14 cellular contexts compared by ENCODE assay signal in the genomic region with DNA sequence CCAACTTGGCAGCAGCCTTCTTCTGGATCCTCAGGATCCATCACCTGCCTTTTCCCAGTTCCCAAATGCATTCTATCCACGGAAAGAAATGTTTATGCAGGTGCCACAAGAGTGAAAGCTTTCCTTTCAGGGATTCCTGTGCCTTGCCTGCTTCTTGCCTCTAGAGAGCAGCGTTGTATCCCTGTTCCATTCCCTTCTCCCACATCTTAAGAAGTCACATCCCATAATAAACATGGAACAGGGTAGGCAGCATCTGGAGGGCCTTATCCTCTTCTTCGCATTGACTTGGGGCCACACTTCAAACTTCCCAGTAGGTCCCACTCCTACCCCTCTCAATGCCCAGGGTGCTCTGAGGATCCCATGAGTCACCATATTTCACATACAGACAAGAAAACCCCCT.
DNase-seq lines count a peak whose midpoint lies in the region; TF ChIP-seq lines count a peak whose summit lies in the region.
"Had no signal": no experiment of that assay in that cellular context is flagged by ENCODE, and none has a peak within 500 bp of the region (broad histone marks: within the 10 kb centered on the region; RNA-seq: fewer than 3 reads in every experiment).

No MANE protein-coding gene starts in this region.

- DNase-seq in GM10266 (ENCODE audit: extremely low spot score), result no peak
- DNase-seq in KBM-7, result peak; percentile 1
- no peak for DNase-seq in chondrocyte (ENCODE audit: low spot score)
- DNase-seq in mesendoderm, result peak; percentile 52
- no peak for DNase-seq in DMS53 (lab: John Stamatoyannopoulos, UW)
- DNase-seq in GDM1 (lab: John Stamatoyannopoulos, UW), result no peak
- no peak for DNase-seq in LoVo (ENCODE audit: low spot score)
- DNase-seq: CD4-positive, CD25-positive, alpha-beta regulatory T cell; heart right ventricle; NCI-H2081; nephron progenitor cell; SHP77 treated with DMSO at 0.1 percent for 48 hours had no signal

- no peaks in the 10 kb centered on the region for H3K79me2 ChIP-seq in mesendoderm (ENCODE audit: control insufficient read depth, insufficient read depth, low read length)

- no peaks in the 10 kb centered on the region for H3K4me1 ChIP-seq in mesendoderm (ENCODE audit: control insufficient read depth, low read depth, low read length)
- H3K4me1 ChIP-seq: heart right ventricle had no signal

- no peaks in the 10 kb centered on the region for H3K36me3 ChIP-seq in mesendoderm (ENCODE audit: control insufficient read depth, insufficient read depth, low read length)

- H3K27me3 ChIP-seq in mesendoderm (ENCODE audit: insufficient read depth, low read length, poor library complexity), result no peaks in the 10 kb centered on the region
- H3K27me3 ChIP-seq: heart right ventricle had no signal

- no peak overlapping the region for H2BK15ac ChIP-seq in mesendoderm (replicated peaks; ENCODE audit: low read depth)

- H3K4ac ChIP-seq in mesendoderm (ENCODE audit: low read depth, low read length), result no peak overlapping the region

- peaks cover 12% of the 10 kb centered on the region for H3K9me3 Mint-ChIP-seq in chondrocyte (ENCODE audit: low read depth)

- H3K4me2 ChIP-seq in mesendoderm (ENCODE audit: low read length), result no peak overlapping the region

- TF ChIP-seq CTCF in GM10266 (IDR thresholded peaks at IDR 0.05; ENCODE audit: control insufficient read depth, insufficient read depth, low read depth, missing control alignments), result peak; percentile 22
- TF ChIP-seq CTCF in chondrocyte (IDR thresholded peaks at IDR 0.05), result peak; percentile 22

- H3K27ac Mint-ChIP-seq in chondrocyte (ENCODE audit: unreplicated experiment), result no peak overlapping the region
- H3K27ac Mint-ChIP-seq: brain, nephron progenitor cell had no signal

- no peak overlapping the region for H3K27ac ChIP-seq in mesendoderm (ENCODE audit: low read depth, low read length)
- H3K27ac ChIP-seq: heart right ventricle had no signal

- no peak overlapping the region for H3K4me3 Mint-ChIP-seq in chondrocyte (ENCODE audit: unreplicated experiment)
- H3K4me3 Mint-ChIP-seq: brain; CD4-positive, CD25-positive, alpha-beta regulatory T cell; nephron progenitor cell; stimulated activated naive CD8-positive, alpha-beta T cell treated with anti-CD3 and anti-CD28 coated beads, Interleukin-15, Interleukin-2, amounts not matched to agents 100 ng/mL and 50 ng/mL, for 24 hours had no signal

- H2AK5ac ChIP-seq in mesendoderm (ENCODE audit: low read length), result no peak overlapping the region

- H3K56ac ChIP-seq in mesendoderm (ENCODE audit: low read length), result no peak overlapping the region

- H3K36me3 Mint-ChIP-seq in chondrocyte (ENCODE audit: low read depth), result peaks cover 49% of the 10 kb centered on the region

- no peaks in the 10 kb centered on the region for H3K27me3 Mint-ChIP-seq in chondrocyte (ENCODE audit: low read depth)
- H3K27me3 Mint-ChIP-seq: brain; CD4-positive, CD25-positive, alpha-beta regulatory T cell; stimulated activated naive CD8-positive, alpha-beta T cell treated with anti-CD3 and anti-CD28 coated beads, Interleukin-15, Interleukin-2, amounts not matched to agents 100 ng/mL and 50 ng/mL, for 24 hours had no signal

- H2BK120ac ChIP-seq in mesendoderm (ENCODE audit: low read depth, low read length), result no peak overlapping the region

- no peak overlapping the region for H4K8ac ChIP-seq in mesendoderm (ENCODE audit: low read depth, low read length)

- H3K79me1 ChIP-seq in mesendoderm (ENCODE audit: low read length), result no peaks in the 10 kb centered on the region

- H2BK5ac ChIP-seq in mesendoderm (ENCODE audit: low read length), result no peak overlapping the region

- no peak overlapping the region for H3K23ac ChIP-seq in mesendoderm (ENCODE audit: low read length)

- H3K4me1 Mint-ChIP-seq in chondrocyte (ENCODE audit: low read depth), result no peaks in the 10 kb centered on the region
- H3K4me1 Mint-ChIP-seq: brain, nephron progenitor cell had no signal

- no peak overlapping the region for H4K5ac ChIP-seq in mesendoderm (ENCODE audit: low read length)

- no peak overlapping the region for H3K18ac ChIP-seq in mesendoderm (ENCODE audit: low read length)

- H3K9ac ChIP-seq in mesendoderm (ENCODE audit: low read length), result no peak overlapping the region

- in situ Hi-C loops in KBM-7 (cut with MboI; ENCODE audit: low pct_unique_long_range_greater_than_20kb, low sequenced_read_pairs), result no loop called here

- no CpG with 5 or more reads among the region's 3 CpGs for WGBS in mesendoderm (ENCODE audit: extremely low coverage, insufficient coverage, low lambda C conversion rate)

- H3K4me3 ChIP-seq in mesendoderm (ENCODE audit: low read length), result no peak overlapping the region
- H3K4me3 ChIP-seq: heart right ventricle had no signal

Comparison
In these comparisons a context has a peak if more than half of its experiments do, and no peak if none do; other contexts are left out.
1. DNase-seq: peak in KBM-7 (single experiment) and mesendoderm (single experiment); none in GM10266 (single experiment), chondrocyte (single experiment), DMS53 (single experiment), GDM1 (single experiment) and LoVo (single experiment).